In the genomic region with DNA sequence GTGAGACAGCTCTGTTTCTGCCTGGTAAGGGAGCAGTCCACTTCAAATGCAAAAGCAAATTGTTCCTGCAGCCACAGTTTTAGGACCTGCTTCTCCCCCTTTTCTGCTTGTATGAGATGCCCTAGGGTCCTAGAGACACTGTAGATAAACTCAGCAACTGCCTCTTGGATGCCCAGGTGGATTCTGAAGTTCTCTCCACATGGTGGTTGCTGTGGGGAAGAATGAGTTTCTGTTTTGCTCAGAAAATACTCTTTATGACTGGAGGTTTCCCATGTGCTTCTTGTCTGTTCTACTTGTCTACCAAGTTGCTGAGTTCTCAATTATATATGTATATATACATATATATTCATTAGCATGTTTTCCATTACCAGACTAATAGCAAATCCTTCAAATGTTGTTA, we compare ENCODE assay signal across 14 cellular contexts. TPM values are rescaled to one million over a fixed set of nuclear protein-coding genes. Genes with fewer than 3 reads are reported as not detected.
DNase-seq lines count a peak whose midpoint lies in the region; ATAC-seq, FAIRE-seq and TF ChIP-seq lines count a peak whose summit lies in the region.
"Had no signal": no experiment of that assay in that cellular context is flagged by ENCODE, and none has a peak within 500 bp of the region (broad histone marks: within the 10 kb centered on the region; RNA-seq: fewer than 3 reads in every experiment).

No MANE protein-coding gene starts in this region.

- TF ChIP-seq CTCF in SK-N-SH (IDR thresholded peaks at IDR 0.05), result no peak
- TF ChIP-seq CTCF in lower leg skin (IDR thresholded peaks at IDR 0.05), result no peak

- no peaks in the 10 kb centered on the region for H3K36me3 ChIP-seq in SK-N-SH (replicated peaks in 1 of 2; ENCODE audit: control insufficient read depth in 1 of 2, insufficient read depth in 2 of 2, low read length in 1 of 2)
- H3K36me3 ChIP-seq: left ventricle myocardium inferior had no signal

- POLR2A ChIA-PET in SK-N-SH (lab: Yijun Ruan, JAX), result no interaction called here

- no peak for TF ChIP-seq EP300 in SK-N-SH (IDR thresholded peaks at IDR 0.05; ENCODE audit: borderline replicate concordance in 1 of 2, low read depth in 1 of 2, low read length in 1 of 2)

- peak; percentile 30 for DNase-seq in stimulated activated CD4-positive, alpha-beta T cell treated with anti-CD3 and anti-CD28 coated beads, Interleukin-15, amount 100 ng/mL, for 24 hours
- no peak for DNase-seq in stimulated activated CD4-positive, alpha-beta T cell treated with anti-CD3 and anti-CD28 coated beads, Interleukin-2, amount 100 ng/mL, for 24 hours
- DNase-seq in SK-N-SH (no peak), lower leg skin (ENCODE audit: low spot score in 2 of 2) (no peak), H54 (ENCODE audit: insufficient read length, low spot score) (no peak), H4 (ENCODE audit: low spot score) (no peak)
- DNase-seq: activated CD4-positive, alpha-beta T cell treated with anti-CD3 and anti-CD28 coated beads, Interleukin-2, amount 50 U/mL, for 48 hours; IMR-90; left ventricle myocardium inferior; NCI-H2171 had no signal

- TF ChIP-seq POLR2A in lower leg skin (IDR thresholded peaks at IDR 0.05) (no peak), H54 (IDR thresholded peaks at IDR 0.05; ENCODE audit: low read depth, low read length) (no peak)

- H3K4me1 ChIP-seq in SK-N-SH (ENCODE audit: control insufficient read depth in 1 of 2, insufficient read depth in 2 of 2, low read depth in 1 of 2, low read length in 1 of 2), result no peaks in the 10 kb centered on the region
- H3K4me1 ChIP-seq: left ventricle myocardium inferior had no signal

- H3K79me2 ChIP-seq in SK-N-SH (ENCODE audit: insufficient read depth), result no peaks in the 10 kb centered on the region
- H3K79me2 ChIP-seq: parathyroid adenoma had no signal

- TF ChIP-seq RAD21 in SK-N-SH (IDR thresholded peaks at IDR 0.05; ENCODE audit: low read length), result no peak

- FAIRE-seq in H54 (lab: Jason Lieb, UNC), result no peak
- FAIRE-seq: bronchial epithelial cell had no signal

- no peak overlapping the region for H3K9ac ChIP-seq in SK-N-SH
- H3K9ac ChIP-seq: parathyroid adenoma had no signal

- no peak overlapping the region for H3K27ac ChIP-seq in SK-N-SH (ENCODE audit: low read depth in 2 of 2, low read length in 1 of 2)
- H3K27ac ChIP-seq: left ventricle myocardium inferior, parathyroid adenoma had no signal

- H3K4me3 ChIP-seq in SK-N-SH (ENCODE audit: low read depth in 2 of 2, low read length in 1 of 2) (no peak overlapping the region), lower leg skin (ENCODE audit: low read depth, poor library complexity, severe bottlenecking) (no peak overlapping the region)
- H3K4me3 ChIP-seq: left ventricle myocardium inferior had no signal

- no peaks in the 10 kb centered on the region for H3F3A ChIP-seq in SK-N-SH (replicated peaks; ENCODE audit: insufficient read depth)

- H3K4me2 ChIP-seq in SK-N-SH, result no peak overlapping the region

- H3K9me3 ChIP-seq in SK-N-SH, result no peaks in the 10 kb centered on the region

- H3K27me3 ChIP-seq in SK-N-SH (ENCODE audit: insufficient read depth), result no peaks in the 10 kb centered on the region; the same call in 1 of the 2 replicates

- H3K9me2 ChIP-seq in SK-N-SH, result no peaks in the 10 kb centered on the region

- no peak overlapping the region for H2AFZ ChIP-seq in SK-N-SH (ENCODE audit: low read depth)
- H2AFZ ChIP-seq: parathyroid adenoma had no signal

- no peaks in the 10 kb centered on the region for H4K20me1 ChIP-seq in SK-N-SH (ENCODE audit: insufficient read depth)

- CTCF ChIA-PET in SK-N-SH (lab: Yijun Ruan, JAX), result no interaction called here

- intact Hi-C loops in lower leg skin (cut with DNase I; ENCODE audit: low total_unique reads), result no loop called here

- ATAC-seq in HG02571 (IDR thresholded peaks at IDR 0.05; ENCODE audit: unreplicated experiment) (peak; percentile 90), HG03432 (IDR thresholded peaks at IDR 0.05; ENCODE audit: unreplicated experiment) (peak; percentile 98)

TF ChIP-seq in SK-N-SH, 30 proteins besides CTCF, POLR2A, EP300 and RAD21:
- TF ChIP-seq FOXJ3 (CRISPR knock-in tag; IDR thresholded peaks at IDR 0.05), result no peak
- no peak for TF ChIP-seq GABPA (IDR thresholded peaks at IDR 0.05; ENCODE audit: low read depth)
- TF ChIP-seq RCOR1 (IDR thresholded peaks at IDR 0.05; ENCODE audit: low read length), result no peak
- TF ChIP-seq FOXM1 (IDR thresholded peaks at IDR 0.05; ENCODE audit: low read depth), result no peak
- TF ChIP-seq JUND (IDR thresholded peaks at IDR 0.05), result no peak
- no peak for TF ChIP-seq TEAD4 (IDR thresholded peaks at IDR 0.05; ENCODE audit: borderline replicate concordance, insufficient read depth)
- TF ChIP-seq REST (IDR thresholded peaks at IDR 0.05; ENCODE audit: low read depth, low read length), result no peak
- TF ChIP-seq NRF1 (IDR thresholded peaks at IDR 0.05; ENCODE audit: low read depth, low read length), result no peak
- no peak for TF ChIP-seq POLR2AphosphoS5 (IDR thresholded peaks at IDR 0.05; ENCODE audit: low read depth, low read length)
- TF ChIP-seq IRF3 (IDR thresholded peaks at IDR 0.05; ENCODE audit: low read depth, low read length), result no peak
- no peak for TF ChIP-seq MXI1 (IDR thresholded peaks at IDR 0.05; ENCODE audit: low read depth, low read length)
- no peak for TF ChIP-seq GATA2 (CRISPR knock-in tag; IDR thresholded peaks at IDR 0.05)
- no peak for TF ChIP-seq YY1 (IDR thresholded peaks at IDR 0.05; ENCODE audit: low read depth)
- TF ChIP-seq SIN3A (IDR thresholded peaks at IDR 0.05; ENCODE audit: borderline replicate concordance, low read depth, low read length), result no peak
- no peak for TF ChIP-seq TCF12 (IDR thresholded peaks at IDR 0.05)
- no peak for TF ChIP-seq EZH2phosphoT487 (IDR thresholded peaks at IDR 0.05; ENCODE audit: borderline replicate concordance, low read depth)

RNA-seq across cellular contexts. Expression of gene ZNF80, which starts 5.6 kb away (rescaled TPM):
- polyA plus RNA-seq in SK-N-SH (2012; rRNA removed), result not detected in 2 replicates
- polyA plus RNA-seq in SK-N-SH (2012; cell fraction: cytosol; rRNA removed), result not detected in 2 replicates
- polyA plus RNA-seq in SK-N-SH (2012; cell fraction: nucleus; rRNA removed), result not detected in 2 replicates
- total RNA-seq in lower leg skin, result not detected
- total RNA-seq in H4 (2014; rRNA removed; shearing (Covaris generic)), result not detected in 2 replicates
- total RNA-seq: bronchial epithelial cell, IMR-90, left ventricle myocardium inferior had no signal
- polyA plus RNA-seq: IMR-90 had no signal

RNA-seq across cellular contexts. Expression of gene TIGIT, which starts 50.9 kb away (rescaled TPM):
- polyA plus RNA-seq in SK-N-SH (2012; rRNA removed), result not detected in 2 replicates
- polyA plus RNA-seq in SK-N-SH (2012; cell fraction: cytosol; rRNA removed), result not detected in 2 replicates
- not detected in 2 replicates for polyA plus RNA-seq in SK-N-SH (2012; cell fraction: nucleus; rRNA removed)
- total RNA-seq in lower leg skin, result 1 to 10 TPM in 1 of 4 donors, not detected in 3; 1.2 TPM
- total RNA-seq in H4 (2014; rRNA removed; shearing (Covaris generic)), result not detected in 2 replicates
- total RNA-seq: bronchial epithelial cell, IMR-90, left ventricle myocardium inferior had no signal
- polyA plus RNA-seq: IMR-90 had no signal
